Comparison of ENCODE assay signal across 9 cellular contexts in genomic region chr12:14959916-14960315, GRCh38. TPM values are rescaled to one million over a fixed set of nuclear protein-coding genes. Genes with fewer than 3 reads are reported as not detected.
DNase-seq lines count a peak whose midpoint lies in the region; ATAC-seq and TF ChIP-seq lines count a peak whose summit lies in the region.
"Had no signal": no experiment of that assay in that cellular context is flagged by ENCODE, and none has a peak within 500 bp of the region (broad histone marks: within the 10 kb centered on the region; RNA-seq: fewer than 3 reads in every experiment).

No MANE protein-coding gene starts in this region.

- ATAC-seq in activated T-cell treated with anti-CD3 and anti-CD28 coated beads, Interleukin-2, amount 50 U/mL, for 4 hours: no peak
- ATAC-seq in left lung (no peak), GM19328 (IDR thresholded peaks at IDR 0.05; ENCODE audit: unreplicated experiment) (no peak), GM23338 (no peak)

- peak overlapping the region; percentile 99 for H3K27ac Mint-ChIP-seq in activated T-cell treated with anti-CD3 and anti-CD28 coated beads, Interleukin-2, amount 50 U/mL, for 24 hours
- H3K27ac Mint-ChIP-seq in GM23338: no peak overlapping the region

- H3F3A ChIP-seq in GM23338 (replicated peaks; ENCODE audit: low read depth): no peaks in the 10 kb centered on the region

- H3K36me3 Mint-ChIP-seq in activated T-cell treated with anti-CD3 and anti-CD28 coated beads, Interleukin-2, amount 50 U/mL, for 24 hours (ENCODE audit: low read depth): peaks cover 44% of the 10 kb centered on the region
- H3K36me3 Mint-ChIP-seq in activated T-cell treated with anti-CD3 and anti-CD28 coated beads, Interleukin-2, amount 50 U/mL, for 4 hours (ENCODE audit: insufficient read depth): no peaks in the 10 kb centered on the region
- no peaks in the 10 kb centered on the region for H3K36me3 Mint-ChIP-seq in GM23338 (ENCODE audit: low read depth)

- in situ Hi-C loops in G401 (cut with HindIII; ENCODE audit: low sequenced_read_pairs): no loop called here

- H3K27ac ChIP-seq in left lung (peak overlapping the region; percentile 86 to 98), temporal lobe (ENCODE audit: low read depth, low read length) (peak overlapping the region; percentile 46), GM23338 (ENCODE audit: low read depth) (no peak overlapping the region)

- H3K9me3 ChIP-seq in left lung: no peaks in the 10 kb centered on the region

- TF ChIP-seq CTCF in left lung (IDR thresholded peaks at IDR 0.05): no peak
- no peak for TF ChIP-seq CTCF in GM23338 (conservative IDR thresholded peaks at IDR 0.05; ENCODE audit: low read depth in 2 of 2)

- H3K4me1 ChIP-seq in left lung (peaks cover 3 to 94% of the 10 kb centered on the region in 2 donors), GM23338 (ENCODE audit: insufficient read depth) (no peaks in the 10 kb centered on the region)

- H3K4me1 Mint-ChIP-seq in activated T-cell treated with anti-CD3 and anti-CD28 coated beads, Interleukin-2, amount 50 U/mL, for 24 hours (ENCODE audit: low read depth): peaks cover 62% of the 10 kb centered on the region
- H3K4me1 Mint-ChIP-seq in activated T-cell treated with anti-CD3 and anti-CD28 coated beads, Interleukin-2, amount 50 U/mL, for 4 hours (ENCODE audit: low read depth): peaks cover 76% of the 10 kb centered on the region
- H3K4me1 Mint-ChIP-seq in GM23338: peaks cover 18% of the 10 kb centered on the region

- intact Hi-C loops in left lung (cut with DNase I): no loop called here

- peak overlapping the region in 1 of 2 donors; percentile 53 for H3K4me3 ChIP-seq in left lung
- no peak overlapping the region for H3K4me3 ChIP-seq in GM23338

- H3K27me3 ChIP-seq in left lung (no peaks in the 10 kb centered on the region), GM23338 (ENCODE audit: insufficient read depth) (no peaks in the 10 kb centered on the region)

- no peaks in the 10 kb centered on the region for H3K36me3 ChIP-seq in left lung
- H3K36me3 ChIP-seq in GM23338 (ENCODE audit: insufficient read depth): no peaks in the 10 kb centered on the region

- no peak for DNase-seq in activated T-cell treated with anti-CD3 and anti-CD28 coated beads, Interleukin-2, amount 50 U/mL, for 24 hours
- no peak for DNase-seq in activated T-cell treated with anti-CD3 and anti-CD28 coated beads for 4 hours
- DNase-seq in activated T-cell treated with anti-CD3 and anti-CD28 coated beads, Interleukin-2, amount 50 U/mL, for 4 hours: no peak
- no peak for DNase-seq in left lung
- no peak for DNase-seq in G401 (ENCODE audit: low spot score)
- DNase-seq in GM23338 (ENCODE audit: low spot score): no peak
- DNase-seq: NCI-H510A had no signal

- no peaks in the 10 kb centered on the region for H3K27me3 Mint-ChIP-seq in activated T-cell treated with anti-CD3 and anti-CD28 coated beads, Interleukin-2, amount 50 U/mL, for 24 hours
- no peaks in the 10 kb centered on the region for H3K27me3 Mint-ChIP-seq in activated T-cell treated with anti-CD3 and anti-CD28 coated beads, Interleukin-2, amount 50 U/mL, for 4 hours (ENCODE audit: low read depth)
- no peaks in the 10 kb centered on the region for H3K27me3 Mint-ChIP-seq in GM23338 (ENCODE audit: insufficient read depth, low read depth, poor library complexity)

- no peaks in the 10 kb centered on the region for H3K79me2 ChIP-seq in GM23338 (replicated peaks; ENCODE audit: insufficient read depth)

- H3K4me3 Mint-ChIP-seq in activated T-cell treated with anti-CD3 and anti-CD28 coated beads, Interleukin-2, amount 50 U/mL, for 24 hours: peak overlapping the region; percentile 98
- peak overlapping the region; percentile 97 for H3K4me3 Mint-ChIP-seq in activated T-cell treated with anti-CD3 and anti-CD28 coated beads, Interleukin-2, amount 50 U/mL, for 4 hours
- no peak overlapping the region for H3K4me3 Mint-ChIP-seq in GM23338

- H3K9me3 Mint-ChIP-seq in activated T-cell treated with anti-CD3 and anti-CD28 coated beads, Interleukin-2, amount 50 U/mL, for 24 hours: peaks cover 2% of the 10 kb centered on the region
- H3K9me3 Mint-ChIP-seq in activated T-cell treated with anti-CD3 and anti-CD28 coated beads, Interleukin-2, amount 50 U/mL, for 4 hours: no peaks in the 10 kb centered on the region
- no peaks in the 10 kb centered on the region for H3K9me3 Mint-ChIP-seq in GM23338

- no peaks in the 10 kb centered on the region; the same call in 1 of the 2 replicates for H3K9me2 ChIP-seq in GM23338 (ENCODE audit: insufficient read depth)

- no peaks in the 10 kb centered on the region for H4K20me1 ChIP-seq in GM23338 (replicated peaks; ENCODE audit: insufficient read depth)

- H3K4me2 ChIP-seq in GM23338: no peak overlapping the region

- H2AFZ ChIP-seq in GM23338: no peak overlapping the region

TF ChIP-seq in GM23338, 12 proteins besides CTCF, POLR2A, EP300 and RAD21 (continues in another document):
- no peak for TF ChIP-seq POLR2AphosphoS5 (IDR thresholded peaks at IDR 0.05; ENCODE audit: low read depth)
- TF ChIP-seq, protein P1, sequence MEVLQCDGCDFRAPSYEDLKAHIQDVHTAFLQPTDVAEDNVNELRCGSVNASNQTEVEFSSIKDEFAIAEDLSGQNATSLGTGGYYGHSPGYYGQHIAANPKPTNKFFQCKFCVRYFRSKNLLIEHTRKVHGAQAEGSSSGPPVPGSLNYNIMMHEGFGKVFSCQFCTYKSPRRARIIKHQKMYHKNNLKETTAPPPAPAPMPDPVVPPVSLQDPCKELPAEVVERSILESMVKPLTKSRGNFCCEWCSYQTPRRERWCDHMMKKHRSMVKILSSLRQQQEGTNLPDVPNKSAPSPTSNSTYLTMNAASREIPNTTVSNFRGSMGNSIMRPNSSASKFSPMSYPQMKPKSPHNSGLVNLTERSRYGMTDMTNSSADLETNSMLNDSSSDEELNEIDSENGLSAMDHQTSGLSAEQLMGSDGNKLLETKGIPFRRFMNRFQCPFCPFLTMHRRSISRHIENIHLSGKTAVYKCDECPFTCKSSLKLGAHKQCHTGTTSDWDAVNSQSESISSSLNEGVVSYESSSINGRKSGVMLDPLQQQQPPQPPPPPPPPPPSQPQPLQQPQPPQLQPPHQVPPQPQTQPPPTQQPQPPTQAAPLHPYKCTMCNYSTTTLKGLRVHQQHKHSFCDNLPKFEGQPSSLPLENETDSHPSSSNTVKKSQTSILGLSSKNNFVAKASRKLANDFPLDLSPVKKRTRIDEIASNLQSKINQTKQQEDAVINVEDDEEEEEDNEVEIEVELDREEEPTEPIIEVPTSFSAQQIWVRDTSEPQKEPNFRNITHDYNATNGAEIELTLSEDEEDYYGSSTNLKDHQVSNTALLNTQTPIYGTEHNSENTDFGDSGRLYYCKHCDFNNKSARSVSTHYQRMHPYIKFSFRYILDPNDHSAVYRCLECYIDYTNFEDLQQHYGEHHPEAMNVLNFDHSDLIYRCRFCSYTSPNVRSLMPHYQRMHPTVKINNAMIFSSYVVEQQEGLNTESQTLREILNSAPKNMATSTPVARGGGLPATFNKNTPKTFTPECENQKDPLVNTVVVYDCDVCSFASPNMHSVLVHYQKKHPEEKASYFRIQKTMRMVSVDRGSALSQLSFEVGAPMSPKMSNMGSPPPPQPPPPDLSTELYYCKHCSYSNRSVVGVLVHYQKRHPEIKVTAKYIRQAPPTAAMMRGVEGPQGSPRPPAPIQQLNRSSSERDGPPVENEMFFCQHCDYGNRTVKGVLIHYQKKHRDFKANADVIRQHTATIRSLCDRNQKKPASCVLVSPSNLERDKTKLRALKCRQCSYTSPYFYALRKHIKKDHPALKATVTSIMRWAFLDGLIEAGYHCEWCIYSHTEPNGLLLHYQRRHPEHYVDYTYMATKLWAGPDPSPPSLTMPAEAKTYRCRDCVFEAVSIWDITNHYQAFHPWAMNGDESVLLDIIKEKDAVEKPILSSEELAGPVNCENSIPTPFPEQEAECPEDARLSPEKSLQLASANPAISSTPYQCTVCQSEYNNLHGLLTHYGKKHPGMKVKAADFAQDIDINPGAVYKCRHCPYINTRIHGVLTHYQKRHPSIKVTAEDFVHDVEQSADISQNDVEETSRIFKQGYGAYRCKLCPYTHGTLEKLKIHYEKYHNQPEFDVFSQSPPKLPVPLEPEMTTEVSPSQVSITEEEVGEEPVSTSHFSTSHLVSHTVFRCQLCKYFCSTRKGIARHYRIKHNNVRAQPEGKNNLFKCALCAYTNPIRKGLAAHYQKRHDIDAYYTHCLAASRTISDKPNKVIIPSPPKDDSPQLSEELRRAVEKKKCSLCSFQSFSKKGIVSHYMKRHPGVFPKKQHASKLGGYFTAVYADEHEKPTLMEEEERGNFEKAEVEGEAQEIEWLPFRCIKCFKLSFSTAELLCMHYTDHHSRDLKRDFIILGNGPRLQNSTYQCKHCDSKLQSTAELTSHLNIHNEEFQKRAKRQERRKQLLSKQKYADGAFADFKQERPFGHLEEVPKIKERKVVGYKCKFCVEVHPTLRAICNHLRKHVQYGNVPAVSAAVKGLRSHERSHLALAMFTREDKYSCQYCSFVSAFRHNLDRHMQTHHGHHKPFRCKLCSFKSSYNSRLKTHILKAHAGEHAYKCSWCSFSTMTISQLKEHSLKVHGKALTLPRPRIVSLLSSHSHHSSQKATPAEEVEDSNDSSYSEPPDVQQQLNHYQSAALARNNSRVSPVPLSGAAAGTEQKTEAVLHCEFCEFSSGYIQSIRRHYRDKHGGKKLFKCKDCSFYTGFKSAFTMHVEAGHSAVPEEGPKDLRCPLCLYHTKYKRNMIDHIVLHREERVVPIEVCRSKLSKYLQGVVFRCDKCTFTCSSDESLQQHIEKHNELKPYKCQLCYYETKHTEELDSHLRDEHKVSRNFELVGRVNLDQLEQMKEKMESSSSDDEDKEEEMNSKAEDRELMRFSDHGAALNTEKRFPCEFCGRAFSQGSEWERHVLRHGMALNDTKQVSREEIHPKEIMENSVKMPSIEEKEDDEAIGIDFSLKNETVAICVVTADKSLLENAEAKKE (CRISPR knock-in tag; IDR thresholded peaks at IDR 0.05): no peak

RNA-seq across cellular contexts. Expression of gene ARHGDIB, which starts 1.5 kb away (rescaled TPM):
- 100 to 1,000 TPM; 241 to 278 (median 247) TPM for total RNA-seq in activated T-cell treated with anti-CD3 and anti-CD28 coated beads, Interleukin-2, amount 50 U/mL, for 4 hours
- 100 to 1,000 TPM; 168 to 314 TPM for total RNA-seq in left lung
- total RNA-seq in temporal lobe: 9.3 TPM
- total RNA-seq in G401 (2014; rRNA removed; shearing (Covaris generic)): not detected in 2 replicates
- total RNA-seq in GM23338 (2014; rRNA removed; shearing (Covaris generic)): not detected in 2 replicates
- 0.89 and 1.8 TPM in 2 replicates for polyA plus RNA-seq in GM23338 (2016; fragmentation: Nextera tagmentation; extraction: Ambion mirVana)

RNA-seq across cellular contexts. Expression of gene PDE6H, which starts 12.9 kb away (rescaled TPM):
- not detected for total RNA-seq in activated T-cell treated with anti-CD3 and anti-CD28 coated beads, Interleukin-2, amount 50 U/mL, for 4 hours
- total RNA-seq in left lung (not detected), temporal lobe (0.49 TPM)
- total RNA-seq in G401 (2014; rRNA removed; shearing (Covaris generic)): not detected in 2 replicates
- total RNA-seq in GM23338 (2014; rRNA removed; shearing (Covaris generic)): not detected in 2 replicates
- not detected in 2 replicates for polyA plus RNA-seq in GM23338 (2016; fragmentation: Nextera tagmentation; extraction: Ambion mirVana)

RNA-seq across cellular contexts. Expression of gene ERP27, which starts 21.6 kb away (rescaled TPM):
- under 1 TPM; 0.24 to 0.35 (median 0.25) TPM for total RNA-seq in activated T-cell treated with anti-CD3 and anti-CD28 coated beads, Interleukin-2, amount 50 U/mL, for 4 hours
- total RNA-seq in left lung (10 to 100 TPM in 1 of 2 donors, 1 to 10 TPM in 1; 5.3 to 16.2 TPM), temporal lobe (not detected)
- total RNA-seq in G401 (2014; rRNA removed; shearing (Covaris generic)): not detected in 2 replicates
- not detected in 2 replicates for total RNA-seq in GM23338 (2014; rRNA removed; shearing (Covaris generic))
- polyA plus RNA-seq in GM23338 (2016; fragmentation: Nextera tagmentation; extraction: Ambion mirVana): not detected in 2 replicates

Comparison
In these comparisons a context has a peak if more than half of its experiments do, and no peak if none do; other contexts are left out.
1. RNA of gene ARHGDIB, which starts 1.5 kb away (total RNA-seq): 168 to 314 TPM in left lung and 241 to 278 TPM in activated T-cell treated with anti-CD3 and anti-CD28 coated beads, Interleukin-2, amount 50 U/mL, for 4 hours; 9.3 TPM in temporal lobe (single experiment), not detected in G401 and not detected in GM23338; every median in the first group is over 10 times any median in the second.